Comparison of ENCODE assay signal across 21 cellular contexts in the genomic region with DNA sequence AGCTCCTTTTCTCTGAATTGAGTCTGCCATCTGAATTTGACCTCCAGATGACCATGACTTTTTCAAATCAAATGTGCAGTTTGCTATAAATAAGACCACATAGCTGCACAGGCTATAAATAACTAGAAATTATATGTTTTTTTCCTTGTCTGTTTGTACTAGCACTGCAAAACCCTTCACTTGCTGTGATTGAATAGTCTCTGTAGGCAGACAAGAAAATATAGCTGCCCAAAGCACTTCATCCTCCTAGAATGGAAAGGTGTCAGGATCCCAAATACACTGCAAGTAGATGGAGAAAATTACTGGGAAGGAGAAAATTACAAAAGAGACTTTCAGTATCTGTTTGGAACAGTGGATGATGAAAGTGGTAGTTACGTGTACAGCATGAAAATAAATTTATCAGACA.
DNase-seq lines count a peak whose midpoint lies in the region; ATAC-seq and TF ChIP-seq lines count a peak whose summit lies in the region.
"Had no signal": no experiment of that assay in that cellular context is flagged by ENCODE, and none has a peak within 500 bp of the region (broad histone marks: within the 10 kb centered on the region; RNA-seq: fewer than 3 reads in every experiment).

No MANE protein-coding gene starts in this region.

- H3K4me1 ChIP-seq in heart left ventricle = peaks cover 0 to 32% (median 3%) of the 10 kb centered on the region in 12 donors
- H3K4me1 ChIP-seq in naive thymus-derived CD4-positive, alpha-beta T cell (ENCODE audit: control insufficient read depth in 2 of 2, insufficient read depth in 2 of 2, low read length in 2 of 2) = no peaks in the 10 kb centered on the region
- H3K4me1 ChIP-seq: A549, BLaER1 had no signal

- ATAC-seq in heart left ventricle = peak in 3 of 4 donors; percentile 49 to 79 (median 71)
- ATAC-seq in left ventricle myocardium superior = peak; percentile 70
- no peak for ATAC-seq in naive thymus-derived CD4-positive, alpha-beta T cell
- ATAC-seq: A549, HepG2 had no signal

- WGBS in heart left ventricle, 4 donors = 49 to 64% (median 59%) methylated on average over 1 of the region's 1 CpG

- peak overlapping the region in 1 of 12 donors; percentile 4 for H3K4me3 ChIP-seq in heart left ventricle
- H3K4me3 ChIP-seq in naive thymus-derived CD4-positive, alpha-beta T cell (ENCODE audit: low read length) = no peak overlapping the region
- H3K4me3 ChIP-seq: A549, BLaER1, PC-9, SJCRH30 had no signal

- H3K27me3 Mint-ChIP-seq in brain = no peaks in the 10 kb centered on the region
- H3K27me3 Mint-ChIP-seq in naive thymus-derived CD4-positive, alpha-beta T cell = no peaks in the 10 kb centered on the region
- H3K27me3 Mint-ChIP-seq: CD4-positive, alpha-beta memory T cell had no signal

- intact Hi-C loops in heart left ventricle (cut with DNase I) = loop anchor here in 3 of 10 donors (10.0 kb wide), 2 partner anchors 100 to 170 kb away; no protein-coding TSS in a partner anchor
- intact Hi-C loops in cardiac septum (cut with DNase I) = loop anchor here (10.0 kb wide), 1 partner anchor 170 kb away; no protein-coding TSS in a partner anchor
- intact Hi-C loops in left ventricle myocardium superior (cut with micrococcal nuclease) = no loop called here
- intact Hi-C loops in naive thymus-derived CD4-positive, alpha-beta T cell (cut with micrococcal nuclease) = no loop called here

- no peak for DNase-seq in heart left ventricle
- no peak for DNase-seq in cardiac septum (ENCODE audit: low spot score)
- no peak for DNase-seq in left ventricle myocardium superior
- DNase-seq in GOT3 (lab: John Stamatoyannopoulos, UW) = no peak
- DNase-seq in T-helper 9 cell = no peak
- DNase-seq in naive thymus-derived CD4-positive, alpha-beta T cell = no peak
- DNase-seq: CD4-positive, alpha-beta memory T cell; DMS153; EL; KBM-7; NCI-H187; NCI-H2107; NCI-H526; PC-9; SJCRH30 had no signal

- no peaks in the 10 kb centered on the region for H3K9me3 ChIP-seq in heart left ventricle
- H3K9me3 ChIP-seq in naive thymus-derived CD4-positive, alpha-beta T cell (ENCODE audit: control insufficient read depth in 2 of 3, low read length in 3 of 3) = no peaks in the 10 kb centered on the region
- H3K9me3 ChIP-seq: A549, BLaER1, SJCRH30 had no signal

- H3K27ac ChIP-seq in heart left ventricle (peak overlapping the region in 7 of 12 donors; percentile 4 to 65 (median 28)), temporal lobe (ENCODE audit: low read depth, low read length) (peak overlapping the region; percentile 94)
- H3K27ac ChIP-seq in naive thymus-derived CD4-positive, alpha-beta T cell (ENCODE audit: low read depth, low read length) = no peak overlapping the region
- H3K27ac ChIP-seq: A549, BLaER1, PC-9, RWPE1, SJCRH30 had no signal

- no peak for TF ChIP-seq POLR2A in heart left ventricle (IDR thresholded peaks at IDR 0.05)

- peaks cover 56% of the 10 kb centered on the region for H3K4me1 Mint-ChIP-seq in brain
- peaks cover 0 to 6% (median 4%) of the 10 kb centered on the region in 7 donors for H3K4me1 Mint-ChIP-seq in naive thymus-derived CD4-positive, alpha-beta T cell

- H3K27ac Mint-ChIP-seq in brain = peak overlapping the region in 3 of 5 experiments; percentile 28 to 67 (median 65)
- H3K27ac Mint-ChIP-seq in naive thymus-derived CD4-positive, alpha-beta T cell = no peak overlapping the region

- no peaks in the 10 kb centered on the region for H3K27me3 ChIP-seq in heart left ventricle
- H3K27me3 ChIP-seq in naive thymus-derived CD4-positive, alpha-beta T cell (ENCODE audit: control insufficient read depth in 2 of 2, insufficient read depth in 2 of 2, low read length in 2 of 2) = no peaks in the 10 kb centered on the region
- H3K27me3 ChIP-seq: BLaER1, SJCRH30 had no signal

- H3K4me3 Mint-ChIP-seq in brain = peak overlapping the region in 1 of 5 experiments; percentile 41
- H3K4me3 Mint-ChIP-seq in naive thymus-derived CD4-positive, alpha-beta T cell = no peak overlapping the region
- H3K4me3 Mint-ChIP-seq: CD4-positive, alpha-beta memory T cell had no signal

- POLR2A ChIA-PET in naive thymus-derived CD4-positive, alpha-beta T cell (lab: Charles Lee) = no interaction called here

- H3K36me3 ChIP-seq in heart left ventricle = peaks cover 0 to 39% (median 22%) of the 10 kb centered on the region in 9 donors
- no peaks in the 10 kb centered on the region for H3K36me3 ChIP-seq in naive thymus-derived CD4-positive, alpha-beta T cell (ENCODE audit: control insufficient read depth in 2 of 3, insufficient read depth in 3 of 3, low read length in 3 of 3)

- H3K36me3 Mint-ChIP-seq in brain = peaks cover 39% of the 10 kb centered on the region
- H3K36me3 Mint-ChIP-seq in naive thymus-derived CD4-positive, alpha-beta T cell = peaks cover 0 to 55% (median 17%) of the 10 kb centered on the region in 5 donors

- CTCF ChIA-PET in naive thymus-derived CD4-positive, alpha-beta T cell (lab: Charles Lee) = no interaction called here

- TF ChIP-seq CTCF in heart left ventricle (IDR thresholded peaks at IDR 0.05) (no peak), brain (conservative IDR thresholded peaks at IDR 0.05) (no peak)

- no peaks in the 10 kb centered on the region for H3K9me3 Mint-ChIP-seq in brain
- no peaks in the 10 kb centered on the region for H3K9me3 Mint-ChIP-seq in naive thymus-derived CD4-positive, alpha-beta T cell

Comparison
In these comparisons a context has a peak if more than half of its experiments do, and no peak if none do; other contexts are left out.
1. H3K27ac Mint-ChIP-seq: peak in brain (3 of 5); none in naive thymus-derived CD4-positive, alpha-beta T cell (0 of 9).